In genomic region chr2:110094884-110095534, GRCh38 we compare ENCODE assay signal across 3 cellular contexts. TPM values are rescaled to one million over a fixed set of nuclear protein-coding genes. Genes with fewer than 3 reads are reported as not detected.
"Had no signal": no experiment of that assay in that cellular context is flagged by ENCODE, and none has a peak within 500 bp of the region (broad histone marks: within the 10 kb centered on the region; RNA-seq: fewer than 3 reads in every experiment).

No MANE protein-coding gene starts in this region.

RNA-seq across cellular contexts. Expression of gene MALL, which starts 20.6 kb away (rescaled TPM):
- total RNA-seq: activated B cell treated with CpG ODN at 0.5 μM for 24 hours; activated CD8-positive, alpha-beta T cell treated with anti-CD3 and anti-CD28 coated beads for 36 hours had no signal
- polyA plus RNA-seq: cardiac muscle cell had no signal
